Comparison of ENCODE assay signal across 10 cellular contexts in genomic region chr6:41451515-41452163, GRCh38.
DNase-seq lines count a peak whose midpoint lies in the region; ATAC-seq and TF ChIP-seq lines count a peak whose summit lies in the region.
"Had no signal": no experiment of that assay in that cellular context is flagged by ENCODE, and none has a peak within 500 bp of the region (broad histone marks: within the 10 kb centered on the region; RNA-seq: fewer than 3 reads in every experiment).

No MANE protein-coding gene starts in this region.

- POLR2A ChIA-PET in activated CD4-positive, alpha-beta T cell treated with anti-CD3 and anti-CD28 coated beads, Interleukin-2, amount 10 ng/mL, durations not matched to agents 7 days and 5 days (lab: Charles Lee): no interaction called here

- peak in 3 of 4 donors; percentile 21 to 78 (median 72) for TF ChIP-seq EP300 in sigmoid colon (IDR thresholded peaks at IDR 0.05)

- CTCF ChIA-PET in activated CD4-positive, alpha-beta T cell treated with anti-CD3 and anti-CD28 coated beads, Interleukin-2, amount 10 ng/mL, durations not matched to agents 7 days and 5 days (lab: Charles Lee): interaction anchor here (1.6 kb wide), 1 partner anchor 12 kb away, joined by 5 read pairs; no protein-coding TSS in a partner anchor

- H3K4me1 ChIP-seq in right cardiac atrium (ENCODE audit: control insufficient read depth, insufficient read depth, low read length) (peaks cover 12% of the 10 kb centered on the region), sigmoid colon (peaks cover 0 to 61% (median 52%) of the 10 kb centered on the region in 4 donors)

- TF ChIP-seq CTCF in cardiac fibroblast (IDR thresholded peaks at IDR 0.05; ENCODE audit: low read depth, low read length) (no peak), sigmoid colon (IDR thresholded peaks at IDR 0.05) (no peak), nephron progenitor cell (IDR thresholded peaks at IDR 0.05) (no peak)

- intact Hi-C loops in right cardiac atrium (cut with DNase I) (loop anchor here in 2 of 4 donors (10.0 kb wide), 2 partner anchors 77 to 233 kb away; no protein-coding TSS in a partner anchor), sigmoid colon (cut with DNase I) (loop anchor here (2.0 to 5.0 kb wide), 2 partner anchors 53 to 96 kb away; partner anchors contain the start of gene FOXP4)

- peak overlapping the region; percentile 97 for H3K27ac ChIP-seq in right cardiac atrium (ENCODE audit: low read length)
- peak overlapping the region; percentile 72 to 90 (median 82) for H3K27ac ChIP-seq in sigmoid colon
- H3K27ac ChIP-seq: HL-60 had no signal

- ATAC-seq in right cardiac atrium: peak; percentile 70 to 75

- H3K27me3 ChIP-seq in right cardiac atrium (ENCODE audit: control insufficient read depth, insufficient read depth) (no peaks in the 10 kb centered on the region), sigmoid colon (no peaks in the 10 kb centered on the region)

- DNase-seq in AG20443 (ENCODE audit: low spot score) (peak; percentile 78), cardiac fibroblast (ENCODE audit: low read depth in 2 of 2) (peak; percentile 23 to 38), right cardiac atrium (peak in 2 of 3 donors; percentile 75 to 78), sigmoid colon (peak; percentile 90), nephron progenitor cell (no peak), HCEC 1CT (no peak), GDM1 (lab: John Stamatoyannopoulos, UW) (no peak)
- DNase-seq in activated CD4-positive, alpha-beta T cell treated with anti-CD3 and anti-CD28 coated beads, Interleukin-2, amount 10 ng/mL, durations not matched to agents 7 days and 5 days: no peak

- TF ChIP-seq POLR2A in sigmoid colon (IDR thresholded peaks at IDR 0.05): no peak

- H3K27me3 Mint-ChIP-seq in nephron progenitor cell (ENCODE audit: low read depth, poor library complexity): peaks cover 42% of the 10 kb centered on the region
- H3K27me3 Mint-ChIP-seq in activated CD4-positive, alpha-beta T cell treated with anti-CD3 and anti-CD28 coated beads, Interleukin-2, amount 10 ng/mL, durations not matched to agents 7 days and 5 days: peaks cover 11% of the 10 kb centered on the region
- H3K27me3 Mint-ChIP-seq: stimulated activated naive CD8-positive, alpha-beta T cell treated with anti-CD3 and anti-CD28 coated beads, Interleukin-15, Interleukin-2, amounts not matched to agents 100 ng/mL and 50 ng/mL, for 24 hours had no signal

- no peaks in the 10 kb centered on the region for H3K9me3 ChIP-seq in right cardiac atrium (ENCODE audit: control insufficient read depth, low read length)
- no peaks in the 10 kb centered on the region for H3K9me3 ChIP-seq in sigmoid colon

- peaks cover 42% of the 10 kb centered on the region for H3K4me1 Mint-ChIP-seq in nephron progenitor cell
- no peaks in the 10 kb centered on the region for H3K4me1 Mint-ChIP-seq in activated CD4-positive, alpha-beta T cell treated with anti-CD3 and anti-CD28 coated beads, Interleukin-2, amount 10 ng/mL, durations not matched to agents 7 days and 5 days

- H3K4me3 ChIP-seq in cardiac fibroblast (replicated peaks in 1 of 2; ENCODE audit: low read depth in 2 of 2, low read length in 2 of 2) (no peak overlapping the region), right cardiac atrium (ENCODE audit: low read length) (no peak overlapping the region), sigmoid colon (no peak overlapping the region)

- no peak overlapping the region for H3K27ac Mint-ChIP-seq in nephron progenitor cell
- H3K27ac Mint-ChIP-seq in activated CD4-positive, alpha-beta T cell treated with anti-CD3 and anti-CD28 coated beads, Interleukin-2, amount 10 ng/mL, durations not matched to agents 7 days and 5 days: no peak overlapping the region
- H3K27ac Mint-ChIP-seq: stimulated activated naive CD8-positive, alpha-beta T cell treated with anti-CD3 and anti-CD28 coated beads, Interleukin-15, Interleukin-2, amounts not matched to agents 100 ng/mL and 50 ng/mL, for 24 hours had no signal

- no peaks in the 10 kb centered on the region for H3K36me3 ChIP-seq in sigmoid colon

- H3K4me3 Mint-ChIP-seq in nephron progenitor cell: no peak overlapping the region
- no peak overlapping the region for H3K4me3 Mint-ChIP-seq in activated CD4-positive, alpha-beta T cell treated with anti-CD3 and anti-CD28 coated beads, Interleukin-2, amount 10 ng/mL, durations not matched to agents 7 days and 5 days
- H3K4me3 Mint-ChIP-seq: stimulated activated naive CD8-positive, alpha-beta T cell treated with anti-CD3 and anti-CD28 coated beads, Interleukin-15, Interleukin-2, amounts not matched to agents 100 ng/mL and 50 ng/mL, for 24 hours had no signal

- H3K36me3 Mint-ChIP-seq in nephron progenitor cell (ENCODE audit: low read depth): no peaks in the 10 kb centered on the region
- no peaks in the 10 kb centered on the region for H3K36me3 Mint-ChIP-seq in activated CD4-positive, alpha-beta T cell treated with anti-CD3 and anti-CD28 coated beads, Interleukin-2, amount 10 ng/mL, durations not matched to agents 7 days and 5 days (ENCODE audit: low read depth)

- no peaks in the 10 kb centered on the region for H3K9me3 Mint-ChIP-seq in nephron progenitor cell
- H3K9me3 Mint-ChIP-seq in activated CD4-positive, alpha-beta T cell treated with anti-CD3 and anti-CD28 coated beads, Interleukin-2, amount 10 ng/mL, durations not matched to agents 7 days and 5 days: no peaks in the 10 kb centered on the region
- H3K9me3 Mint-ChIP-seq: stimulated activated naive CD8-positive, alpha-beta T cell treated with anti-CD3 and anti-CD28 coated beads, Interleukin-15, Interleukin-2, amounts not matched to agents 100 ng/mL and 50 ng/mL, for 24 hours had no signal

- 37% methylated on average over 22 of the region's 22 CpGs for WGBS in right cardiac atrium
- 76 to 85% methylated on average over 22 of the region's 22 CpGs for WGBS in sigmoid colon, 2 donors

Comparison
In these comparisons a context has a peak if more than half of its experiments do, and no peak if none do; other contexts are left out.
1. DNase-seq: peak in AG20443 (single experiment), cardiac fibroblast (2 of 2), right cardiac atrium (2 of 3) and sigmoid colon (single experiment); none in nephron progenitor cell (single experiment), HCEC 1CT (single experiment), GDM1 (single experiment) and activated CD4-positive, alpha-beta T cell treated with anti-CD3 and anti-CD28 coated beads, Interleukin-2, amount 10 ng/mL, durations not matched to agents 7 days and 5 days (single experiment).